Comparison of ENCODE assay signal across 24 cellular contexts in the genomic region with DNA sequence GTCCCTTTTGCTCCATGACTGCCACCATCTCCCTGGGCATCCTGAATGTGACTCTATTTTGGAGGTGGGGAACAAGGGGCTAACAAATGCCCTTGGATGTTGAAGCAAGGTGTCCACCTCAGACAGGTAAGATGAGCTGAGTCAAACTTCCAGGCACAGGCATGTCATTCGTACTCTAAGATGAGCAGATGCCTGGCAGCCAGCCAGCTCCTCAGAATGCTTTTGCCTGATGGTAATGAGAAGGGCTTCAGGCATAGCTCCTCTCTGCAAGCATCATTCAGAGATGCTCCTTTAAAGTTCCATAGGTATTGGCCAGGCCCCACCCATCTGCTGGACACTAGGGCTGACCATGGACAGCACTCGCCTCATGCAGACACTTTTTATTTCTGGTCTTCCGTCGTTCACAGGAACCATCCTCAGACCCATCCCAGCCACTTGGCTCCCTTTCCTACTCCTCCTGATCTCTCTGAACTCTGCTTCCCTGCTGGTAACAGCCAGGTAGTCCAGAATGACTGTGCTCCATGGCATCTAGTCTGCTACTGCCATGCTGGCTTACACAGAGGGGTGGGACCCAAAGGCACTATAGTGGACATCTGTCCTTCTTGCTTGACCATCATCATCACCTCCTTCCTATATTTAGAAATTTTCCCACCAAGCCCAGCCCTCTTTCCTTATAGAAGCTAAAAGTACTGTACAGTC.
"Had no signal": no experiment of that assay in that cellular context is flagged by ENCODE, and none has a peak within 500 bp of the region (broad histone marks: within the 10 kb centered on the region; RNA-seq: fewer than 3 reads in every experiment).

No MANE protein-coding gene starts in this region.

- H3K4me3 ChIP-seq: adrenal gland, ascending aorta, coronary artery, heart left ventricle, testis, upper lobe of right lung had no signal

- ATAC-seq: activated T-cell treated with anti-CD3 and anti-CD28 coated beads, Interleukin-2, amount 50 U/mL, for 4 hours; heart left ventricle; left lobe of liver; natural killer cell; stimulated activated naive B cell treated with anti-CD40 and anti-IgM and Interleukin-4, amounts not matched to agents 10 μg/mL and 1 μg/mL and 100 μg/mL, for 72 hours; upper lobe of right lung had no signal

- H3K4me3 Mint-ChIP-seq: activated naive CD8-positive, alpha-beta T cell; activated T-cell treated with anti-CD3 and anti-CD28 coated beads, Interleukin-2, amount 50 U/mL, for 4 hours; natural killer cell; stimulated activated naive B cell treated with anti-CD40 and anti-IgM and Interleukin-4, amounts not matched to agents 10 μg/mL and 1 μg/mL and 100 μg/mL, for 72 hours had no signal

- H3K27me3 ChIP-seq: adrenal gland, ascending aorta, brain microvascular endothelial cell, heart left ventricle, testis, upper lobe of right lung had no signal

- DNase-seq: activated CD4-positive, alpha-beta T cell treated with anti-CD3 and anti-CD28 coated beads for 1 hour; activated CD8-positive, alpha-beta memory T cell treated with anti-CD3 and anti-CD28 coated beads for 24 hours; activated CD8-positive, alpha-beta memory T cell treated with anti-CD3 and anti-CD28 coated beads, Interleukin-2, amount 50 U/mL, for 48 hours; activated naive CD4-positive, alpha-beta T cell; activated T-cell treated with anti-CD3 and anti-CD28 coated beads, Interleukin-2, amount 50 U/mL, for 4 hours; adrenal gland; brain microvascular endothelial cell; heart left ventricle; islet precursor cell; midbrain; natural killer cell; retina; stimulated activated CD4-positive, alpha-beta T cell treated with anti-CD3 and anti-CD28 coated beads, Interleukin-2, amount 100 ng/mL, for 48 hours; stimulated activated CD8-positive, alpha-beta memory T cell treated with anti-CD3 and anti-CD28 coated beads, Interleukin-4, amount 100 ng/mL, for 48 hours; stimulated activated naive B cell treated with anti-CD40 and anti-IgM and Interleukin-4, amounts not matched to agents 10 μg/mL and 1 μg/mL and 100 μg/mL, for 72 hours; T-helper 1 cell; testis; upper lobe of right lung had no signal

- H3K4me1 ChIP-seq: adrenal gland, ascending aorta, testis, upper lobe of right lung had no signal

- H3K9me3 ChIP-seq: adrenal gland, ascending aorta, testis, upper lobe of right lung had no signal

- H3K4me1 Mint-ChIP-seq: natural killer cell; stimulated activated naive B cell treated with anti-CD40 and anti-IgM and Interleukin-4, amounts not matched to agents 10 μg/mL and 1 μg/mL and 100 μg/mL, for 72 hours had no signal

- H3K36me3 Mint-ChIP-seq: activated naive CD8-positive, alpha-beta T cell; natural killer cell; stimulated activated naive B cell treated with anti-CD40 and anti-IgM and Interleukin-4, amounts not matched to agents 10 μg/mL and 1 μg/mL and 100 μg/mL, for 72 hours had no signal

- H3K9me3 Mint-ChIP-seq: natural killer cell had no signal

- H3K36me3 ChIP-seq: adrenal gland, ascending aorta, brain microvascular endothelial cell, heart left ventricle, upper lobe of right lung had no signal

- H3K27me3 Mint-ChIP-seq: progenitor cell of endocrine pancreas had no signal

- H3K27ac Mint-ChIP-seq: activated naive CD8-positive, alpha-beta T cell; activated T-helper 2 cell treated with anti-CD3 and anti-CD28 coated beads, Interferon-gamma antibody, Interleukin-2, Interleukin-4, amounts not matched to agents 10 μg/mL and 5 μg/mL and 100 μg/mL, durations not matched to agents 14 hours and 24 hours and 36 hours; natural killer cell; progenitor cell of endocrine pancreas; stimulated activated naive B cell treated with anti-CD40 and anti-IgM and Interleukin-4, amounts not matched to agents 10 μg/mL and 1 μg/mL and 100 μg/mL, for 72 hours had no signal

- H3K27ac ChIP-seq: adrenal gland, ascending aorta, brain microvascular endothelial cell, coronary artery, heart left ventricle, testis, upper lobe of right lung had no signal
